In genomic region chr2:138504546-138505239, GRCh38 we compare ENCODE assay signal across 8 cellular contexts. TPM values are rescaled to one million over a fixed set of nuclear protein-coding genes. Genes with fewer than 3 reads are reported as not detected.
DNase-seq lines count a peak whose midpoint lies in the region; ATAC-seq and TF ChIP-seq lines count a peak whose summit lies in the region.

No MANE protein-coding gene starts in this region.

- peak overlapping the region; percentile 94 to 100 (median 96) for H3K4me3 Mint-ChIP-seq in immature natural killer cell

- no peak overlapping the region for H3K27ac ChIP-seq in A673 (ENCODE audit: low read depth, low read length, poor library complexity, severe bottlenecking)
- no peak overlapping the region for H3K27ac ChIP-seq in SJCRH30

- H3K27me3 Mint-ChIP-seq in immature natural killer cell (ENCODE audit: low read depth in 3 of 3): peaks cover 4 to 7% (median 6%) of the 10 kb centered on the region in 3 donors

- intact Hi-C loops in A673 (cut with micrococcal nuclease; ENCODE audit: unreplicated experiment): no loop called here

- BruUV-seq in A673 (replicated peaks; lab: Mats Ljungman, UMichigan): no TSS peak

- H3K9me3 ChIP-seq in A673 (ENCODE audit: low read depth, low read length, poor library complexity, severe bottlenecking) (no peaks in the 10 kb centered on the region), SJCRH30 (replicated peaks) (no peaks in the 10 kb centered on the region)

- H3K27me3 ChIP-seq in A673 (replicated peaks; ENCODE audit: insufficient read depth, low read depth, low read length, poor library complexity) (no peaks in the 10 kb centered on the region), SJCRH30 (no peaks in the 10 kb centered on the region)

- no peaks in the 10 kb centered on the region for H3K9me3 Mint-ChIP-seq in immature natural killer cell

- TF ChIP-seq CTCF in GM10248 (IDR thresholded peaks at IDR 0.05; ENCODE audit: control extremely low read depth, extremely low read depth, low read depth, missing control alignments) (no peak), A673 (conservative IDR thresholded peaks at IDR 0.05; ENCODE audit: low read depth, low read length) (no peak)

- peaks cover 13% of the 10 kb centered on the region for H3K4me1 ChIP-seq in A673 (ENCODE audit: insufficient read depth, low read length, poor library complexity, severe bottlenecking)
- peaks cover 2% of the 10 kb centered on the region for H3K4me1 ChIP-seq in SJCRH30

- H3K4me3 ChIP-seq in A673 (ENCODE audit: low read depth, low read length, poor library complexity, severe bottlenecking) (no peak overlapping the region), SJCRH30 (no peak overlapping the region)

- peak; percentile 43 for ATAC-seq in GM21717 (IDR thresholded peaks at IDR 0.05; ENCODE audit: unreplicated experiment)

- H3K27ac Mint-ChIP-seq in immature natural killer cell: peak overlapping the region; percentile 20 to 93 (median 60)

- DNase-seq in GM10248 (ENCODE audit: extremely low spot score): peak; percentile 43
- DNase-seq in NAMALWA (ENCODE audit: low spot score): peak; percentile 79
- no peak for DNase-seq in immature natural killer cell
- no peak for DNase-seq in A673 (ENCODE audit: low spot score)
- no peak for DNase-seq in stimulated activated CD4-positive, alpha-beta T cell treated with anti-CD3 and anti-CD28 coated beads, Interleukin-2, amount 100 ng/mL, for 48 hours
- no peak for DNase-seq in LoVo (ENCODE audit: low spot score)
- DNase-seq in SJCRH30: no peak

- H3K36me3 Mint-ChIP-seq in immature natural killer cell: peaks cover 0 to 3% (median 3%) of the 10 kb centered on the region in 3 donors

- peaks cover 50 to 70% of the 10 kb centered on the region in 2 donors for H3K4me1 Mint-ChIP-seq in immature natural killer cell

- POLR2A ChIA-PET in GM10248 (lab: Yijun Ruan, JAX): no interaction called here
- POLR2A ChIA-PET in A673 (lab: Charles Lee; ENCODE audit: low non-redundant PET): no interaction called here

- CTCF ChIA-PET in GM10248 (lab: Yijun Ruan, JAX): interaction anchor here (1.5 to 10.5 kb wide), 3 partner anchors 10 to 79 kb away, joined by 3 to 65 read pairs (median 19); no protein-coding TSS in a partner anchor
- CTCF ChIA-PET in A673 (lab: Charles Lee): no interaction called here

- no peaks in the 10 kb centered on the region for H3K36me3 ChIP-seq in A673 (ENCODE audit: insufficient read depth, low read length, poor library complexity, severe bottlenecking)
- peaks cover 4% of the 10 kb centered on the region; the same call in 1 of the 2 replicates for H3K36me3 ChIP-seq in SJCRH30

RNA-seq across cellular contexts. Expression of gene SPOPL, which starts 3.1 kb away (rescaled TPM):
- 1 to 10 TPM; 2.4 to 3.3 (median 2.6) TPM for polyA plus RNA-seq in immature natural killer cell
- 20.3 and 21.1 TPM in 2 replicates for total RNA-seq in A673 (2021)
- 21.3 TPM in 2 replicates for total RNA-seq in SJCRH30 (2014; rRNA removed; shearing (Covaris generic))

Comparison
In these comparisons a context has a peak if more than half of its experiments do, and no peak if none do; other contexts are left out.
1. DNase-seq: peak in GM10248 (single experiment) and NAMALWA (single experiment); none in immature natural killer cell (0 of 3), A673 (single experiment), stimulated activated CD4-positive, alpha-beta T cell treated with anti-CD3 and anti-CD28 coated beads, Interleukin-2, amount 100 ng/mL, for 48 hours (0 of 2), LoVo (single experiment) and SJCRH30 (0 of 2).